In the genomic region with DNA sequence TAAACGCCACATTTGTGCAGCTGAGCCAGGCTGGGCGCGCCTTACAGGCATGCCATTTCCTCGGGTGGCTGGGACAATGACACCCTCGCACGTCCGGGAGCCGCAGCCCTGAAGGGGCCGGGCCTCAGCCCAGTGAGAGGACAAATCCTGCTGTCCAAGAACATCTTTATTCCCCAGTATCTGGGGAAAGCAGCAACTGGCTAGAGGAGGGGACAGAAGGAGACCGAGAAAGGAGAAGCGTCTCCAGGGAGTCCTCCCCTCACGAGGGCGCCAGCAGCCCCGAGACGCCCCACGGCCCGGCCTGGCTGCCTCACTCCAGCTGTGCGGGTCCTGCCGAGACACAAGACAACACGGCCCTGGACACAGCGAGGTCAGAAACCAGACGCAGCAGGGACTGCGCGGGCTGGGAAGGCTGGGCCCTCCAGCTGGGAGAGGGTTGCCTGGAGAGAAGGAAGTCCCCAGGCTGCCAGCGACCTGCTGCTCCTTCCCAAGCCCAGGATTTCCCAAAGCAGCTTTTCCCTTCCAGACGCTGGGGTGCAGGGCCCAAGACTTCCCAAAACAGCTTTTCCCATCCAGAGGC, we compare ENCODE assay signal across 8 cellular contexts.
DNase-seq lines count a peak whose midpoint lies in the region; ATAC-seq and TF ChIP-seq lines count a peak whose summit lies in the region.

No MANE protein-coding gene starts in this region.

- H3K4me1 ChIP-seq in right lobe of liver = no peaks in the 10 kb centered on the region

- intact Hi-C loops in right lobe of liver (cut with DNase I) = no loop called here

- ATAC-seq in GM18520 (IDR thresholded peaks at IDR 0.05; ENCODE audit: unreplicated experiment) (peak; percentile 42), HG03064 (IDR thresholded peaks at IDR 0.05; ENCODE audit: low read depth, unreplicated experiment) (peak; percentile 60), SK-N-SH treated with all-trans-retinoic acid at 6 μM for 48 hours (peak; percentile 89), right lobe of liver (peak; percentile 81 to 91 (median 85)), HG03025 (IDR thresholded peaks at IDR 0.05; ENCODE audit: low FRiP score, unreplicated experiment) (no peak)

- no peaks in the 10 kb centered on the region for H3K27me3 ChIP-seq in right lobe of liver

- H3K27ac ChIP-seq in right lobe of liver = peak overlapping the region; percentile 55 to 69 (median 58)

- H3K36me3 ChIP-seq in right lobe of liver = no peaks in the 10 kb centered on the region

- no peak for TF ChIP-seq POLR2A in right lobe of liver (IDR thresholded peaks at IDR 0.05)

- TF ChIP-seq CTCF in right lobe of liver (IDR thresholded peaks at IDR 0.05) = peak in 3 of 4 donors; percentile 13 to 23 (median 22)

- peak overlapping the region in 2 of 3 donors; percentile 12 to 29 for H3K4me3 ChIP-seq in right lobe of liver

- DNase-seq in cerebellum (ENCODE audit: low spot score) = peak; percentile 11
- peak; percentile 68 to 79 (median 75) for DNase-seq in right lobe of liver
- peak; percentile 30 to 40 for DNase-seq in stimulated activated CD4-positive, alpha-beta T cell treated with anti-CD3 and anti-CD28 coated beads, Interleukin-2, amount 100 ng/mL, for 48 hours
- DNase-seq in NCI-H1105 (lab: John Stamatoyannopoulos, UW) = no peak

- 31% methylated on average over 13 of the region's 26 CpGs for WGBS in right lobe of liver (ENCODE audit: insufficient coverage, low coverage, low lambda C conversion rate, missing lambda C conversion rate)

- H3K9me3 ChIP-seq in right lobe of liver = no peaks in the 10 kb centered on the region

TF ChIP-seq in SK-N-SH treated with all-trans-retinoic acid at 6 μM for 48 hours, 23 proteins besides CTCF, POLR2A, EP300 and RAD21:
- TF ChIP-seq TOX (CRISPR knock-in tag; IDR thresholded peaks at IDR 0.05; ENCODE audit: borderline replicate concordance) (no peak), SNAI2 (CRISPR knock-in tag; IDR thresholded peaks at IDR 0.05) (0 out of 2 replicates have a peak, but pooled peaks have one; percentile 26)
- TF ChIP-seq, protein P1, sequence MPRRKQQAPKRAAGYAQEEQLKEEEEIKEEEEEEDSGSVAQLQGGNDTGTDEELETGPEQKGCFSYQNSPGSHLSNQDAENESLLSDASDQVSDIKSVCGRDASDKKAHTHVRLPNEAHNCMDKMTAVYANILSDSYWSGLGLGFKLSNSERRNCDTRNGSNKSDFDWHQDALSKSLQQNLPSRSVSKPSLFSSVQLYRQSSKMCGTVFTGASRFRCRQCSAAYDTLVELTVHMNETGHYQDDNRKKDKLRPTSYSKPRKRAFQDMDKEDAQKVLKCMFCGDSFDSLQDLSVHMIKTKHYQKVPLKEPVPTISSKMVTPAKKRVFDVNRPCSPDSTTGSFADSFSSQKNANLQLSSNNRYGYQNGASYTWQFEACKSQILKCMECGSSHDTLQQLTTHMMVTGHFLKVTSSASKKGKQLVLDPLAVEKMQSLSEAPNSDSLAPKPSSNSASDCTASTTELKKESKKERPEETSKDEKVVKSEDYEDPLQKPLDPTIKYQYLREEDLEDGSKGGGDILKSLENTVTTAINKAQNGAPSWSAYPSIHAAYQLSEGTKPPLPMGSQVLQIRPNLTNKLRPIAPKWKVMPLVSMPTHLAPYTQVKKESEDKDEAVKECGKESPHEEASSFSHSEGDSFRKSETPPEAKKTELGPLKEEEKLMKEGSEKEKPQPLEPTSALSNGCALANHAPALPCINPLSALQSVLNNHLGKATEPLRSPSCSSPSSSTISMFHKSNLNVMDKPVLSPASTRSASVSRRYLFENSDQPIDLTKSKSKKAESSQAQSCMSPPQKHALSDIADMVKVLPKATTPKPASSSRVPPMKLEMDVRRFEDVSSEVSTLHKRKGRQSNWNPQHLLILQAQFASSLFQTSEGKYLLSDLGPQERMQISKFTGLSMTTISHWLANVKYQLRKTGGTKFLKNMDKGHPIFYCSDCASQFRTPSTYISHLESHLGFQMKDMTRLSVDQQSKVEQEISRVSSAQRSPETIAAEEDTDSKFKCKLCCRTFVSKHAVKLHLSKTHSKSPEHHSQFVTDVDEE (CRISPR knock-in tag; IDR thresholded peaks at IDR 0.05) = peak; percentile 50; the same call in 1 of the 2 replicates
